7 cellular contexts compared by ENCODE assay signal in the genomic region with DNA sequence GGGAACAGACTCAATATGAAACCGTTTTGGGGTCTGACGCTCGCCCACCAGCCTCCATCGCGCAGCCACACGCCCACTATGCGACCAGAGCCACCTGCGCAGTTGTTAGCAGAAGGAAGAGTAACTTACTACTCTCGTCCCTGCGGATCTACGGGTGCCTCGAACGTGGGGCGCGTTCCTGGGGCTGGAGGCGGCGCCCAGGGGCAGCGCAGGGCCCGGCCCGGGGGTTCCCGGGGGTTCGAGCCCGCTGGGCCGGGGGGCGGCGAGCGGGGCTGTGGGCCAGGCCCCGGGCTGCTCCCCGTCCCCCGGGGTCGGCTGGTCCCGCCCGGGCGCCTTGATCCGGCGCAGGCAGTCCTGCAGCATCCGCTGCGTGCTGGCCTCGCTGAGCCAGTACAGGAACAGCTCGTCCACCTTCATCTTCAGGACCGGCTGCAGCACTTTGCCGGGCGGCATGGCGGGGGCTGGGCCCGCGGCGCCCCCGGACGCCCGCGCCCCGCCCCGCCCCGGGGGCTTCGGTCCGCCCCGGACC. TPM values are rescaled to one million over a fixed set of nuclear protein-coding genes. Genes with fewer than 3 reads are reported as not detected.
A peak's percentile ranks its signal among the peaks of the same experiment; 100 is the strongest.
DNase-seq lines count a peak whose midpoint lies in the region; ATAC-seq and TF ChIP-seq lines count a peak whose summit lies in the region.

No MANE protein-coding gene starts in this region.

- H3K27ac ChIP-seq in spleen, result peak overlapping the region; percentile 93 to 100 (median 98)

- 0% methylated on average over 15 to 57 of the region's 57 CpGs for WGBS in spleen, 5 donors

- H3K4me1 ChIP-seq in spleen, result peaks cover 3 to 22% (median 15%) of the 10 kb centered on the region in 6 donors

- no peak for TF ChIP-seq POLR2A in spleen (IDR thresholded peaks at IDR 0.05)

- intact Hi-C loops in spleen (cut with DNase I; ENCODE audit: low total_unique reads), result no loop called here

- no peaks in the 10 kb centered on the region for H3K36me3 ChIP-seq in spleen

- peak; percentile 36 for ATAC-seq in HG03097 (IDR thresholded peaks at IDR 0.05; ENCODE audit: low FRiP score, unreplicated experiment)

- DNase-seq in GM19238 (ENCODE audit: insufficient read length, low spot score), result peak; percentile 41
- DNase-seq in activated CD8-positive, alpha-beta memory T cell treated with anti-CD3 and anti-CD28 coated beads for 4 hours (ENCODE audit: low read depth in 2 of 2), result peak; percentile 5 to 28
- DNase-seq in foreskin fibroblast, result no peak
- peak; percentile 91 for DNase-seq in spleen
- no peak for DNase-seq in NCI-H187 (lab: John Stamatoyannopoulos, UW)
- no peak for DNase-seq in NCI-H2171 treated with DMSO at 0.1 percent for 48 hours (lab: John Stamatoyannopoulos, UW)

- H3K4me3 ChIP-seq in foreskin fibroblast (ENCODE audit: low read depth in 1 of 2, low read length in 2 of 2) (peak overlapping the region; percentile 72 to 83), spleen (peak overlapping the region; percentile 58 to 98 (median 85))

- TF ChIP-seq CTCF in foreskin fibroblast (IDR thresholded peaks at IDR 0.05; ENCODE audit: low read depth, low read length), result no peak
- no peak for TF ChIP-seq CTCF in spleen (IDR thresholded peaks at IDR 0.05 in 8 of 11, conservative IDR thresholded peaks at IDR 0.05 in 3 of 11)

- no peaks in the 10 kb centered on the region for H3K27me3 ChIP-seq in spleen (replicated peaks in 1 of 7)

- no peaks in the 10 kb centered on the region for H3K9me3 ChIP-seq in spleen

RNA-seq across cellular contexts. Expression of a gene that starts 0.4 kb away (rescaled TPM):
- total RNA-seq in spleen, result 10 to 100 TPM; 12.6 to 34.2 (median 24.4) TPM
- polyA plus RNA-seq in spleen, result 10 to 100 TPM; 27.0 to 62.2 (median 45.8) TPM

Comparison
In these comparisons a context has a peak if more than half of its experiments do, and no peak if none do; other contexts are left out.
1. DNase-seq: peak in GM19238 (single experiment), activated CD8-positive, alpha-beta memory T cell treated with anti-CD3 and anti-CD28 coated beads for 4 hours (2 of 2) and spleen (single experiment); none in foreskin fibroblast (0 of 2), NCI-H187 (0 of 2) and NCI-H2171 treated with DMSO at 0.1 percent for 48 hours (single experiment).